In the genomic region with DNA sequence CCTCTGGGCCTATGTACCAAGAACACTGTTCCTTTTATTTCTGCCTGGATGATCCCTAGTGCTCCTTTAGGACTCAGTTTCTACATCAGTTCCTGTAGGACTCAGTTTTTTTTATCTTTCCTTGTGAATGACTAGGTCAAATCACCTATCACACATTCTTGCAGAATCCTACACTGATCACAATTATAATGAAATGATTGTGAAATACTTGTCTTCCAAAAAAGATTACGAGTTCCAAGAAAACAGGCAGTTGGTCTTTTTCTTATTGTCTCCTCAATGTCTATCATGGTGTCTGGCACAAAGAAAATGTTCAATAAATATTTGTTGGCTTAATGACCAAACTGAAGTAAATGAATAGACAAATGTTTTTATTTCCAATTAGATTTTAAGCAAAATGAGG, we compare ENCODE assay signal across 27 cellular contexts.
"Had no signal": no experiment of that assay in that cellular context is flagged by ENCODE, and none has a peak within 500 bp of the region (broad histone marks: within the 10 kb centered on the region; RNA-seq: fewer than 3 reads in every experiment).

No MANE protein-coding gene starts in this region.

- H3K4me3 ChIP-seq: stomach, suprapubic skin, testis, thoracic aorta, thyroid gland, tibial artery, tibial nerve, transverse colon, upper lobe of left lung, upper lobe of right lung, uterus, vagina had no signal

- H3K36me3 ChIP-seq: stomach, suprapubic skin, thoracic aorta, thyroid gland, tibial artery, tibial nerve, transverse colon, upper lobe of left lung, upper lobe of right lung, uterus, vagina had no signal

- H3K4me1 ChIP-seq: stomach, suprapubic skin, testis, thyroid gland, tibial artery, tibial nerve, transverse colon, upper lobe of left lung, upper lobe of right lung, uterus, vagina had no signal

- H3K27ac ChIP-seq: stomach, suprapubic skin, testis, thoracic aorta, thyroid gland, tibial artery, tibial nerve, transverse colon, upper lobe of left lung, upper lobe of right lung, uterus, vagina had no signal

- ATAC-seq: stimulated activated effector memory CD8-positive, alpha-beta T cell treated with anti-CD3 and anti-CD28 coated beads, Interleukin-12 subunit alpha, Interleukin-12 subunit beta, amount 100 ng/mL, for 72 hours; stimulated activated memory B cell treated with anti-CD40 and anti-IgM and Interleukin-4, amounts not matched to agents 10 μg/mL and 1 μg/mL and 100 μg/mL, for 72 hours; stimulated activated naive B cell treated with anti-CD40 and anti-IgM and Interleukin-4, amounts not matched to agents 10 μg/mL and 1 μg/mL and 100 μg/mL, for 72 hours; stimulated activated naive CD8-positive, alpha-beta T cell treated with anti-CD3 and anti-CD28 coated beads, Interleukin-15, amount 100 ng/mL, for 72 hours; stimulated activated naive CD8-positive, alpha-beta T cell treated with anti-CD3 and anti-CD28 coated beads, Interleukin-15, Interleukin-2, amounts not matched to agents 100 U/mL and 50 U/mL, for 24 hours; upper lobe of right lung had no signal

- DNase-seq: stimulated activated CD4-positive, alpha-beta T cell treated with anti-CD3 and anti-CD28 coated beads, Interleukin-2, amount 100 ng/mL, for 48 hours; stimulated activated CD4-positive, alpha-beta T cell treated with anti-CD3 and anti-CD28 coated beads, Interleukin-4, amount 100 ng/mL, for 1 hour; stimulated activated CD4-positive, alpha-beta T cell treated with anti-CD3 and anti-CD28 coated beads, Interleukin-4, amount 100 ng/mL, for 24 hours; stimulated activated CD4-positive, alpha-beta T cell treated with anti-CD3 and anti-CD28 coated beads, Interleukin-4, amount 100 ng/mL, for 4 hours; stimulated activated CD8-positive, alpha-beta memory T cell treated with anti-CD3 and anti-CD28 coated beads, Interleukin-4, amount 100 ng/mL, for 48 hours; stimulated activated naive B cell treated with anti-CD40 and anti-IgM and Interleukin-4, amounts not matched to agents 10 μg/mL and 1 μg/mL and 100 μg/mL, for 72 hours; stimulated activated naive CD4-positive, alpha-beta T cell; stimulated activated naive CD4-positive, alpha-beta T cell treated with Interleukin-2 at 50 U/mL for 16 hours; stimulated activated naive CD8-positive, alpha-beta T cell treated with anti-CD3 and anti-CD28 coated beads, Interleukin-15, amount 100 ng/mL, for 72 hours; stimulated activated naive CD8-positive, alpha-beta T cell treated with anti-CD3 and anti-CD28 coated beads, Interleukin-15, Interleukin-2, amounts not matched to agents 100 U/mL and 50 U/mL, for 24 hours; stomach; substantia nigra; testis; thyroid gland; tibial artery; transverse colon; trophoblast cell; upper lobe of left lung; upper lobe of right lung; uterus had no signal

- H3K9me3 ChIP-seq: stomach, suprapubic skin, testis, thoracic aorta, thyroid gland, tibial artery, tibial nerve, upper lobe of left lung, upper lobe of right lung, uterus, vagina had no signal

- H3K27me3 ChIP-seq: stomach, suprapubic skin, testis, thyroid gland, tibial artery, tibial nerve, transverse colon, upper lobe of left lung, upper lobe of right lung, uterus, vagina had no signal

- FAIRE-seq: urothelium cell line had no signal
